Comparison of ENCODE assay signal across 21 cellular contexts in the genomic region with DNA sequence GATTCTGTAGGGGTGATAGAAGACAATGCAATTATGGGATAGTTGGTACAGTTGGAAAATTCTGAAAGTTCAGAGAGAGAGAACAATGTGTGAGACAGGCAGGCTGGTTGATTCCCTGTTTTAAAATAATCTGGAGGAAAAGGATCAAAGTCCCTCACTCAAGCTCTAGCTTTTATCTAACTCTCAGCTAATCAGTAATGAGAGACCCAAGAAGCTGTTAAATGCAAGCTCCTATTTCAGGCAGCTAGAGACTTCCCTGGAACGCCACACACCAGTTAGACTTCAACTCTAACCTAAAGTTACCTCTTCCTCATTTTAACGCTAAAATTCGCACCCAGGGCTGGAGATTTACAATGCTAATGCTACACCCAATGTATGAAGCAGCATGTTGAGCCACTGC.
"Had no signal": no experiment of that assay in that cellular context is flagged by ENCODE, and none has a peak within 500 bp of the region (broad histone marks: within the 10 kb centered on the region; RNA-seq: fewer than 3 reads in every experiment).

No MANE protein-coding gene starts in this region.

- H3K4me3 Mint-ChIP-seq: activated CD8-positive, alpha-beta T cell treated with anti-CD3 and anti-CD28 coated beads, Interleukin-2, amount 10 ng/mL, durations not matched to agents 7 days and 5 days; activated naive CD8-positive, alpha-beta T cell treated with anti-CD3 and anti-CD28 coated beads, Interleukin-2, amount 10 ng/mL, durations not matched to agents 7 days and 5 days; T-helper 1 cell treated with Interleukin-12 subunit alpha and Interleukin-12 subunit beta and Interleukin-4 antibody, amounts not matched to agents 30 μg/mL and 1 μg/mL, for 36 hours; WTC11 had no signal

- DNase-seq: activated CD4-positive, alpha-beta T cell treated with anti-CD3 and anti-CD28 coated beads for 48 hours; activated CD4-positive, alpha-beta T cell treated with anti-CD3 and anti-CD28 coated beads, Interleukin-2, amount 50 U/mL, for 4 hours; activated CD4-positive, CD25-positive, alpha-beta regulatory T cell treated with anti-CD3 and anti-CD28 coated beads, Interleukin-2, amount 50 U/mL, for 72 hours; activated CD8-positive, alpha-beta memory T cell treated with anti-CD3 and anti-CD28 coated beads, Interleukin-2, amount 50 U/mL, for 48 hours; activated CD8-positive, alpha-beta T cell treated with anti-CD3 and anti-CD28 coated beads, Interleukin-2, amount 10 ng/mL, durations not matched to agents 7 days and 5 days; activated naive CD4-positive, alpha-beta T cell treated with anti-CD3 and anti-CD28 coated beads, Interleukin-2, amount 50 U/mL, for 16 hours; activated naive CD8-positive, alpha-beta T cell treated with anti-CD3 and anti-CD28 coated beads, Interleukin-2, amount 10 ng/mL, durations not matched to agents 7 days and 5 days; activated T-cell treated with anti-CD3 and anti-CD28 coated beads, Interleukin-2, amount 50 U/mL, for 1 hour; adrenal gland; aorta; Kasumi-1; KBM-7; NCI-H1105 treated with DMSO at 0.1 percent for 48 hours; NCI-H1436 treated with DMSO at 0.1 percent for 48 hours; NCI-H187; NCI-H2081; NCI-H524; PC-3; SHP77 had no signal

- ATAC-seq: activated CD8-positive, alpha-beta T cell treated with anti-CD3 and anti-CD28 coated beads, Interleukin-2, amount 10 ng/mL, durations not matched to agents 7 days and 5 days; PC-3; WTC11 had no signal

- H3K27ac Mint-ChIP-seq: activated CD8-positive, alpha-beta T cell treated with anti-CD3 and anti-CD28 coated beads, Interleukin-2, amount 10 ng/mL, durations not matched to agents 7 days and 5 days; activated naive CD8-positive, alpha-beta T cell treated with anti-CD3 and anti-CD28 coated beads, Interleukin-2, amount 10 ng/mL, durations not matched to agents 7 days and 5 days; T-helper 1 cell treated with Interleukin-12 subunit alpha and Interleukin-12 subunit beta and Interleukin-4 antibody, amounts not matched to agents 30 μg/mL and 1 μg/mL, for 36 hours; WTC11 had no signal

- H3K4me1 Mint-ChIP-seq: activated naive CD8-positive, alpha-beta T cell treated with anti-CD3 and anti-CD28 coated beads, Interleukin-2, amount 10 ng/mL, durations not matched to agents 7 days and 5 days had no signal

- H3K4me3 ChIP-seq: adrenal gland had no signal

- H3K27me3 ChIP-seq: adrenal gland had no signal

- H3K36me3 ChIP-seq: adrenal gland had no signal

- H3K36me3 Mint-ChIP-seq: activated naive CD8-positive, alpha-beta T cell treated with anti-CD3 and anti-CD28 coated beads, Interleukin-2, amount 10 ng/mL, durations not matched to agents 7 days and 5 days had no signal

- H3K27me3 Mint-ChIP-seq: activated naive CD8-positive, alpha-beta T cell treated with anti-CD3 and anti-CD28 coated beads, Interleukin-2, amount 10 ng/mL, durations not matched to agents 7 days and 5 days had no signal

- H3K4me1 ChIP-seq: adrenal gland had no signal

- H3K9me3 ChIP-seq: adrenal gland had no signal

- H3K27ac ChIP-seq: adrenal gland had no signal
